Comparison of ENCODE assay signal across 24 cellular contexts in the genomic region with DNA sequence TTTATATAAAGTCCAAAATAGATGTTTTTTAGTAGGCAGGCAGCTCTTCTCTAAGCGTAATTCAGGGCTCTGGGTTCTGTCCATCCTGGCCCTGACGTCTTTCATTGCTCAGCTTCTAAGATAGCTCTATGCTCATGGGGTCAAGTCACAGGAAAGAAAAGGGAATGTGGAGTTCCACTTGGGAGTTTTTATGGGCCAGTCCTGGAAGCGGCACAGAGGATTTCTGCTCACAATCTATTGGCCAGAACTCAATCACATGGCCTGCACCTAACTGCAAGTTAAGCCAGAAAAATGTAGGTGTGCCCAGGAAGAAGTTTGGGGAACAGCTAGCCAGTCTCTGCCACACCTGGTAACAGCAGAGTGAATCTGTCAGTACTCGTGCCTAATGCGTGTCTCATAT.
"Had no signal": no experiment of that assay in that cellular context is flagged by ENCODE, and none has a peak within 500 bp of the region (broad histone marks: within the 10 kb centered on the region; RNA-seq: fewer than 3 reads in every experiment).

No MANE protein-coding gene starts in this region.

- H3K4me1 ChIP-seq: ascending aorta, upper lobe of right lung had no signal

- DNase-seq: activated CD4-positive, alpha-beta T cell treated with anti-CD3 and anti-CD28 coated beads for 48 hours; activated CD4-positive, alpha-beta T cell treated with anti-CD3 and anti-CD28 coated beads, Interleukin-2, amount 50 U/mL, for 48 hours; activated CD8-positive, alpha-beta memory T cell treated with anti-CD3 and anti-CD28 coated beads for 24 hours; activated effector memory CD4-positive, alpha-beta T cell treated with anti-CD3 and anti-CD28 coated beads, Interleukin-2, amount 50 U/mL, for 16 hours; activated naive CD4-positive, alpha-beta T cell treated with anti-CD3 and anti-CD28 coated beads for 36 hours; activated naive CD8-positive, alpha-beta T cell treated with anti-CD3 and anti-CD28 coated beads for 36 hours; adrenal gland; mesenchymal stem cell; natural killer cell; right lobe of liver; stimulated activated CD4-positive, alpha-beta T cell treated with anti-CD3 and anti-CD28 coated beads, Interleukin-4, amount 100 ng/mL, for 4 hours; stimulated activated CD8-positive, alpha-beta memory T cell treated with anti-CD3 and anti-CD28 coated beads, Interleukin-4, amount 100 ng/mL, for 48 hours; stimulated activated naive CD8-positive, alpha-beta T cell treated with anti-CD3 and anti-CD28 coated beads, Interleukin-15, amount 100 ng/mL, for 72 hours; T-helper 17 cell; T1000; thyroid gland; upper lobe of right lung; WERI-Rb-1 had no signal

- ATAC-seq: activated CD4-positive, CD25-positive, alpha-beta regulatory T cell treated with anti-CD3 and anti-CD28 coated beads, Interleukin-2, amount 50 U/mL, for 24 hours; natural killer cell; stimulated activated memory B cell treated with anti-CD40 and anti-IgM and Interleukin-4, amounts not matched to agents 10 μg/mL and 1 μg/mL and 100 μg/mL, for 72 hours; stimulated activated naive CD8-positive, alpha-beta T cell treated with anti-CD3 and anti-CD28 coated beads, Interleukin-15, amount 100 ng/mL, for 72 hours; T-helper 17 cell; upper lobe of right lung had no signal

- H3K4me3 Mint-ChIP-seq: activated naive CD4-positive, alpha-beta T cell treated with anti-CD3 and anti-CD28 coated beads for 36 hours; activated naive CD8-positive, alpha-beta T cell treated with anti-CD3 and anti-CD28 coated beads for 36 hours; brain; natural killer cell; stimulated activated memory B cell treated with anti-CD40 and anti-IgM and Interleukin-4, amounts not matched to agents 10 μg/mL and 1 μg/mL and 100 μg/mL, for 72 hours; stimulated activated naive CD8-positive, alpha-beta T cell treated with anti-CD3 and anti-CD28 coated beads, Interleukin-15, amount 100 ng/mL, for 72 hours; T-helper 17 cell had no signal

- H3K27ac Mint-ChIP-seq: activated naive CD4-positive, alpha-beta T cell treated with anti-CD3 and anti-CD28 coated beads for 36 hours; activated naive CD8-positive, alpha-beta T cell treated with anti-CD3 and anti-CD28 coated beads for 36 hours; natural killer cell; stimulated activated memory B cell treated with anti-CD40 and anti-IgM and Interleukin-4, amounts not matched to agents 10 μg/mL and 1 μg/mL and 100 μg/mL, for 72 hours; stimulated activated naive CD8-positive, alpha-beta T cell treated with anti-CD3 and anti-CD28 coated beads, Interleukin-15, amount 100 ng/mL, for 72 hours; T-helper 17 cell had no signal

- H3K36me3 ChIP-seq: adrenal gland, ascending aorta, esophagus muscularis mucosa, right lobe of liver, thyroid gland, upper lobe of right lung, WERI-Rb-1 had no signal

- H3K4me1 Mint-ChIP-seq: activated naive CD8-positive, alpha-beta T cell treated with anti-CD3 and anti-CD28 coated beads for 36 hours; natural killer cell; stimulated activated memory B cell treated with anti-CD40 and anti-IgM and Interleukin-4, amounts not matched to agents 10 μg/mL and 1 μg/mL and 100 μg/mL, for 72 hours; stimulated activated naive CD8-positive, alpha-beta T cell treated with anti-CD3 and anti-CD28 coated beads, Interleukin-15, amount 100 ng/mL, for 72 hours; T-helper 17 cell had no signal

- H3K27ac ChIP-seq: adrenal gland, ascending aorta, esophagus muscularis mucosa, right lobe of liver, thyroid gland, upper lobe of right lung, WERI-Rb-1 had no signal

- H3K9me3 Mint-ChIP-seq: activated naive CD4-positive, alpha-beta T cell treated with anti-CD3 and anti-CD28 coated beads for 36 hours; activated naive CD8-positive, alpha-beta T cell treated with anti-CD3 and anti-CD28 coated beads for 36 hours; natural killer cell; stimulated activated memory B cell treated with anti-CD40 and anti-IgM and Interleukin-4, amounts not matched to agents 10 μg/mL and 1 μg/mL and 100 μg/mL, for 72 hours; stimulated activated naive CD8-positive, alpha-beta T cell treated with anti-CD3 and anti-CD28 coated beads, Interleukin-15, amount 100 ng/mL, for 72 hours had no signal

- H3K9me3 ChIP-seq: adrenal gland, ascending aorta, esophagus muscularis mucosa, right lobe of liver, thyroid gland, upper lobe of right lung had no signal

- H3K36me3 Mint-ChIP-seq: activated naive CD8-positive, alpha-beta T cell treated with anti-CD3 and anti-CD28 coated beads for 36 hours; brain; natural killer cell; stimulated activated memory B cell treated with anti-CD40 and anti-IgM and Interleukin-4, amounts not matched to agents 10 μg/mL and 1 μg/mL and 100 μg/mL, for 72 hours had no signal

- H3K4me3 ChIP-seq: adrenal gland, ascending aorta, esophagus muscularis mucosa, right lobe of liver, skin epidermis, thyroid gland, upper lobe of right lung had no signal

- H3K27me3 ChIP-seq: adrenal gland, ascending aorta, esophagus muscularis mucosa, right lobe of liver, thyroid gland, upper lobe of right lung had no signal
